20 cellular contexts compared by ENCODE assay signal in the genomic region with DNA sequence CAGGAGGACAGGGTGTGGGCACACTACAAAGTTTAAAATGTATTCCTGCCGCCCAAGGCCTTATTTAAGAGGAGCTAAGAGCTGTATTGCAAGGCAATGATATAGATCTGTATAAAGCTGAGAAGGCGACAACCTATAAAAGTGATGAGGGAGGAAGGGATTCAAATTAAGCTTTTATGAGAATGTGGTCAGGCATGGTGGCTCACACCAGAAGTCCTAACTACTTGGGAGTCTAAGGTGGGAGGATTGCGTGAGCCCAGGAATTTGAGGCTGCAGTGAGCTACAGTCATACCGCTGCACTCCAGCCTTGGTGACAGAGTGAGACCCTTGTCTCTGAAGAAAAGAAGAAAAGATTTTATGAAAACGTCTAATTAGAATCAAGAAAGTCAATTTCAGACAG. TPM values are rescaled to one million over a fixed set of nuclear protein-coding genes. Genes with fewer than 3 reads are reported as not detected.
DNase-seq lines count a peak whose midpoint lies in the region; ATAC-seq, FAIRE-seq and TF ChIP-seq lines count a peak whose summit lies in the region.
"Had no signal": no experiment of that assay in that cellular context is flagged by ENCODE, and none has a peak within 500 bp of the region (broad histone marks: within the 10 kb centered on the region; RNA-seq: fewer than 3 reads in every experiment).

No MANE protein-coding gene starts in this region.

- WGBS in mesenchymal stem cell, result 91% methylated on average over 5 of the region's 5 CpGs
- 80 to 85% methylated on average over 5 of the region's 5 CpGs for WGBS in pancreas, 2 donors

- H3K36me3 Mint-ChIP-seq in astrocyte (ENCODE audit: low read depth, unreplicated experiment), result peaks cover 3% of the 10 kb centered on the region
- H3K36me3 Mint-ChIP-seq in activated T-cell treated with anti-CD3 and anti-CD28 coated beads, Interleukin-2, amount 50 U/mL, for 72 hours (ENCODE audit: insufficient read depth in 2 of 2), result no peaks in the 10 kb centered on the region

- no peak overlapping the region for H4K91ac ChIP-seq in mesenchymal stem cell (ENCODE audit: low read length)

- H3K4me1 ChIP-seq in DND-41 (ENCODE audit: insufficient read depth, low read length), result peaks cover 30% of the 10 kb centered on the region
- H3K4me1 ChIP-seq in Loucy (ENCODE audit: insufficient read depth, low read length, poor library complexity, severe bottlenecking), result peaks cover 75% of the 10 kb centered on the region
- H3K4me1 ChIP-seq in astrocyte (ENCODE audit: insufficient read depth, low read length), result peaks cover 7% of the 10 kb centered on the region
- no peaks in the 10 kb centered on the region for H3K4me1 ChIP-seq in mesenchymal stem cell (ENCODE audit: control insufficient read depth, insufficient read depth, low read depth, low read length)
- no peaks in the 10 kb centered on the region for H3K4me1 ChIP-seq in pancreas

- peaks cover 11% of the 10 kb centered on the region for H3K27me3 Mint-ChIP-seq in astrocyte (ENCODE audit: low read depth, unreplicated experiment)
- no peaks in the 10 kb centered on the region for H3K27me3 Mint-ChIP-seq in activated T-cell treated with anti-CD3 and anti-CD28 coated beads, Interleukin-2, amount 50 U/mL, for 72 hours (ENCODE audit: low read depth)
- H3K27me3 Mint-ChIP-seq: activated CD4-positive, alpha-beta T cell treated with anti-CD3 and anti-CD28 coated beads, Interleukin-2, amount 10 ng/mL, durations not matched to agents 7 days and 5 days; activated naive CD4-positive, alpha-beta T cell treated with anti-CD3 and anti-CD28 coated beads, Interleukin-2, amount 50 U/mL, for 24 hours; stimulated activated naive CD8-positive, alpha-beta T cell treated with anti-CD3 and anti-CD28 coated beads, Interleukin-15, amount 100 ng/mL, for 72 hours had no signal

- intact Hi-C loops in pancreas (cut with DNase I), result no loop called here

- H3K4me2 ChIP-seq in DND-41 (ENCODE audit: insufficient read depth, low read length) (no peak overlapping the region), Loucy (ENCODE audit: low read depth, low read length, poor library complexity, severe bottlenecking) (peak overlapping the region; percentile 41), astrocyte (ENCODE audit: low read length) (peak overlapping the region; percentile 35), mesenchymal stem cell (ENCODE audit: low read length, poor library complexity, severe bottlenecking) (no peak overlapping the region)

- no peak overlapping the region for H2BK15ac ChIP-seq in mesenchymal stem cell (ENCODE audit: low read depth, poor library complexity, severe bottlenecking)

- H3K27me3 ChIP-seq in DND-41 (ENCODE audit: insufficient read depth, low read length, poor library complexity), result no peaks in the 10 kb centered on the region
- H3K27me3 ChIP-seq in Loucy (ENCODE audit: insufficient read depth, low read length, poor library complexity, severe bottlenecking), result no peaks in the 10 kb centered on the region
- H3K27me3 ChIP-seq in astrocyte (ENCODE audit: insufficient read depth, low read length), result peaks cover 14% of the 10 kb centered on the region
- H3K27me3 ChIP-seq in mesenchymal stem cell (ENCODE audit: control insufficient read depth in 1 of 2, insufficient read depth in 1 of 2, low read length in 2 of 2), result peaks cover 16% of the 10 kb centered on the region in 2 experiments
- H3K27me3 ChIP-seq in pancreas, result no peaks in the 10 kb centered on the region

- H3K79me2 ChIP-seq in DND-41 (ENCODE audit: insufficient read depth, low read length) (peaks cover 41% of the 10 kb centered on the region), Loucy (ENCODE audit: insufficient read depth, low read length) (0 out of 2 replicates have a peak, but pooled peaks cover 6% of the 10 kb centered on the region), astrocyte (ENCODE audit: insufficient read depth, low read length) (no peaks in the 10 kb centered on the region)

- H3K18ac ChIP-seq in mesenchymal stem cell (ENCODE audit: low read depth in 1 of 2, low read length in 2 of 2), result no peak overlapping the region

- H3K9me3 Mint-ChIP-seq in astrocyte (ENCODE audit: unreplicated experiment), result no peaks in the 10 kb centered on the region
- H3K9me3 Mint-ChIP-seq in activated T-cell treated with anti-CD3 and anti-CD28 coated beads, Interleukin-2, amount 50 U/mL, for 72 hours, result no peaks in the 10 kb centered on the region
- H3K9me3 Mint-ChIP-seq: activated CD4-positive, alpha-beta T cell treated with anti-CD3 and anti-CD28 coated beads, Interleukin-2, amount 10 ng/mL, durations not matched to agents 7 days and 5 days; activated naive CD4-positive, alpha-beta T cell treated with anti-CD3 and anti-CD28 coated beads, Interleukin-2, amount 50 U/mL, for 24 hours; stimulated activated naive CD8-positive, alpha-beta T cell treated with anti-CD3 and anti-CD28 coated beads, Interleukin-15, amount 100 ng/mL, for 72 hours had no signal

- FAIRE-seq in astrocyte (lab: Jason Lieb, UNC) (no peak), pancreas (lab: Jason Lieb, UNC) (no peak)
- FAIRE-seq: GM12878, TTC549 had no signal

- no peaks in the 10 kb centered on the region for H3K9me3 ChIP-seq in DND-41 (ENCODE audit: insufficient read depth, low read length, severe bottlenecking)
- no peaks in the 10 kb centered on the region for H3K9me3 ChIP-seq in Loucy (ENCODE audit: insufficient read depth, low read depth, low read length)
- no peaks in the 10 kb centered on the region for H3K9me3 ChIP-seq in astrocyte (ENCODE audit: insufficient read depth, low read depth, low read length)
- H3K9me3 ChIP-seq in mesenchymal stem cell (ENCODE audit: control insufficient read depth, low read length), result no peaks in the 10 kb centered on the region
- H3K9me3 ChIP-seq in pancreas, result no peaks in the 10 kb centered on the region

- H3K36me3 ChIP-seq in DND-41 (ENCODE audit: insufficient read depth, low read length) (peaks cover 31% of the 10 kb centered on the region), Loucy (ENCODE audit: insufficient read depth, low read length) (peaks cover 3% of the 10 kb centered on the region; the same call in 1 of the 2 replicates), astrocyte (ENCODE audit: insufficient read depth, low read length) (no peaks in the 10 kb centered on the region), mesenchymal stem cell (ENCODE audit: control insufficient read depth in 1 of 2, insufficient read depth in 2 of 2, low read depth in 1 of 2, low read length in 2 of 2) (peaks cover 24 to 32% of the 10 kb centered on the region in 2 experiments), pancreas (peaks cover 0 to 8% (median 6%) of the 10 kb centered on the region in 3 donors)

- no peak overlapping the region for H2BK12ac ChIP-seq in mesenchymal stem cell (ENCODE audit: low read length in 2 of 2)

- no peak overlapping the region for H2BK5ac ChIP-seq in mesenchymal stem cell (ENCODE audit: low read depth, low read length, poor library complexity, severe bottlenecking)

- no peak overlapping the region for H3K4ac ChIP-seq in mesenchymal stem cell (ENCODE audit: low read depth in 1 of 2, low read length in 2 of 2)

- H3F3A ChIP-seq in Loucy (ENCODE audit: low read depth), result no peaks in the 10 kb centered on the region

- H4K20me1 ChIP-seq in DND-41 (ENCODE audit: insufficient read depth, low read length), result peaks cover 8% of the 10 kb centered on the region; the same call in 1 of the 2 replicates
- H4K20me1 ChIP-seq in Loucy (ENCODE audit: insufficient read depth, low read length, poor library complexity, severe bottlenecking), result no peaks in the 10 kb centered on the region
- peaks cover 13% of the 10 kb centered on the region for H4K20me1 ChIP-seq in astrocyte (ENCODE audit: insufficient read depth, low read length)

- DNase-seq in DND-41 (no peak), astrocyte (ENCODE audit: low read depth) (no peak), mesenchymal stem cell (no peak), EL (no peak), pancreas (no peak), C1 segment of cervical spinal cord (lab: John Stamatoyannopoulos, UW) (no peak)
- DNase-seq in activated T-cell treated with anti-CD3 and anti-CD28 coated beads, Interleukin-2, amount 50 U/mL, for 72 hours, result no peak
- DNase-seq: activated CD4-positive, alpha-beta T cell treated with anti-CD3 and anti-CD28 coated beads, Interleukin-2, amount 10 ng/mL, durations not matched to agents 7 days and 5 days; dermis blood vessel endothelial cell; GDM1; KG1; NCI-H526 treated with DMSO at 0.1 percent for 48 hours; stimulated activated naive CD8-positive, alpha-beta T cell treated with anti-CD3 and anti-CD28 coated beads, Interleukin-15, amount 100 ng/mL, for 72 hours had no signal

- no peak overlapping the region for H3K27ac Mint-ChIP-seq in astrocyte (ENCODE audit: unreplicated experiment)
- H3K27ac Mint-ChIP-seq in activated T-cell treated with anti-CD3 and anti-CD28 coated beads, Interleukin-2, amount 50 U/mL, for 72 hours, result no peak overlapping the region
- H3K27ac Mint-ChIP-seq: activated naive CD4-positive, alpha-beta T cell treated with anti-CD3 and anti-CD28 coated beads, Interleukin-2, amount 50 U/mL, for 24 hours; stimulated activated naive CD8-positive, alpha-beta T cell treated with anti-CD3 and anti-CD28 coated beads, Interleukin-15, amount 100 ng/mL, for 72 hours had no signal

- no peak overlapping the region for H2BK120ac ChIP-seq in mesenchymal stem cell (ENCODE audit: low read depth, low read length)

- peaks cover 1% of the 10 kb centered on the region for H3K79me1 ChIP-seq in mesenchymal stem cell (replicated peaks; ENCODE audit: low read length, poor library complexity, severe bottlenecking)

- H3K4me1 Mint-ChIP-seq in astrocyte (ENCODE audit: low read depth, unreplicated experiment), result peaks cover 21% of the 10 kb centered on the region
- peaks cover 14% of the 10 kb centered on the region for H3K4me1 Mint-ChIP-seq in activated T-cell treated with anti-CD3 and anti-CD28 coated beads, Interleukin-2, amount 50 U/mL, for 72 hours (ENCODE audit: low read depth)

- H2AK5ac ChIP-seq in mesenchymal stem cell (ENCODE audit: low read length, severe bottlenecking), result no peak overlapping the region

- TF ChIP-seq CTCF in DND-41 (IDR thresholded peaks at IDR 0.05; ENCODE audit: borderline replicate concordance, extremely low read depth, low read length, poor library complexity, severe bottlenecking), result no peak
- no peak for TF ChIP-seq CTCF in Loucy (conservative IDR thresholded peaks at IDR 0.05; ENCODE audit: low read length)
- no peak for TF ChIP-seq CTCF in astrocyte (IDR thresholded peaks at IDR 0.05; ENCODE audit: insufficient read depth, low read depth, low read length)
- TF ChIP-seq CTCF in pancreas (IDR thresholded peaks at IDR 0.05), result no peak

- H3K14ac ChIP-seq in mesenchymal stem cell (ENCODE audit: low read length in 2 of 2), result no peak overlapping the region

- ATAC-seq in DND-41 (ENCODE audit: insufficient read depth, low read depth) (no peak), pancreas (no peak)
- no peak for ATAC-seq in activated T-cell treated with anti-CD3 and anti-CD28 coated beads, Interleukin-2, amount 50 U/mL, for 72 hours (replicated peaks in 1 of 2)
- ATAC-seq: GM12878; left lobe of liver; stimulated activated naive CD8-positive, alpha-beta T cell treated with anti-CD3 and anti-CD28 coated beads, Interleukin-15, amount 100 ng/mL, for 72 hours had no signal

- no peak overlapping the region for H3K23ac ChIP-seq in mesenchymal stem cell (ENCODE audit: low read length in 2 of 2)

- H3K9me2 ChIP-seq in Loucy (replicated peaks; ENCODE audit: low read depth, low read length), result no peaks in the 10 kb centered on the region

- H3K4me3 ChIP-seq in DND-41 (ENCODE audit: low read depth in 1 of 2, low read length in 2 of 2) (no peak overlapping the region), Loucy (ENCODE audit: low read length, poor library complexity, severe bottlenecking) (peak overlapping the region; percentile 0), astrocyte (ENCODE audit: insufficient read depth, low read depth, low read length) (no peak overlapping the region), mesenchymal stem cell (ENCODE audit: insufficient read depth in 1 of 2, low read depth in 1 of 2, low read length in 2 of 2) (no peak overlapping the region), pancreas (no peak overlapping the region)
- H3K4me3 ChIP-seq: GM12878 had no signal

- H3K9ac ChIP-seq in DND-41 (ENCODE audit: low read depth, low read length), result no peak overlapping the region
- no peak overlapping the region for H3K9ac ChIP-seq in Loucy (ENCODE audit: low read depth, low read length, poor library complexity, severe bottlenecking)
- H3K9ac ChIP-seq in astrocyte (ENCODE audit: low read length), result no peak overlapping the region
- peak overlapping the region; percentile 37 for H3K9ac ChIP-seq in mesenchymal stem cell (ENCODE audit: low read length)

- H4K8ac ChIP-seq in mesenchymal stem cell (ENCODE audit: low read length), result no peak overlapping the region

- no peak overlapping the region for H3K4me3 Mint-ChIP-seq in astrocyte (ENCODE audit: unreplicated experiment)
- H3K4me3 Mint-ChIP-seq in activated T-cell treated with anti-CD3 and anti-CD28 coated beads, Interleukin-2, amount 50 U/mL, for 72 hours, result no peak overlapping the region
- H3K4me3 Mint-ChIP-seq: activated CD4-positive, alpha-beta T cell treated with anti-CD3 and anti-CD28 coated beads, Interleukin-2, amount 10 ng/mL, durations not matched to agents 7 days and 5 days; activated naive CD4-positive, alpha-beta T cell treated with anti-CD3 and anti-CD28 coated beads, Interleukin-2, amount 50 U/mL, for 24 hours; stimulated activated naive CD8-positive, alpha-beta T cell treated with anti-CD3 and anti-CD28 coated beads, Interleukin-15, amount 100 ng/mL, for 72 hours had no signal

- H2AFZ ChIP-seq in DND-41 (ENCODE audit: low read depth, low read length) (no peak overlapping the region), Loucy (ENCODE audit: low read length) (no peak overlapping the region), astrocyte (ENCODE audit: low read depth, low read length) (no peak overlapping the region), mesenchymal stem cell (ENCODE audit: low read depth, low read length) (no peak overlapping the region)

- peak overlapping the region; percentile 32; the same call in 1 of the 2 replicates for H3K27ac ChIP-seq in DND-41 (ENCODE audit: low read length)
- H3K27ac ChIP-seq in astrocyte (ENCODE audit: low read depth, low read length), result no peak overlapping the region
- H3K27ac ChIP-seq in mesenchymal stem cell (ENCODE audit: low read length, poor library complexity, severe bottlenecking), result no peak overlapping the region
- H3K27ac ChIP-seq in pancreas, result no peak overlapping the region

RNA-seq across cellular contexts. Expression of a gene that starts 9.7 kb away (rescaled TPM):
- total RNA-seq in astrocyte (0.20 and 0.22 TPM in 2 replicates), pancreas (under 1 TPM in 2 of 6 donors, not detected in 4; 0.12 to 0.13 TPM)
- polyA plus RNA-seq in mesenchymal stem cell (2013, experiment 1 of 2), result not detected
- not detected for polyA plus RNA-seq in mesenchymal stem cell (2013, experiment 2 of 2)
- polyA plus RNA-seq in pancreas, result under 1 TPM; 0.15 to 0.38 TPM
- 10 to 100 TPM; 13.0 to 13.6 TPM for total RNA-seq in activated T-cell treated with anti-CD3 and anti-CD28 coated beads, Interleukin-2, amount 50 U/mL, for 72 hours
- total RNA-seq: dermis blood vessel endothelial cell, osteocyte, sciatic nerve had no signal

RNA-seq across cellular contexts. Expression of a gene that starts 13.1 kb away (rescaled TPM):
- total RNA-seq in astrocyte, result 15.2 and 15.8 TPM in 2 replicates
- polyA plus RNA-seq in mesenchymal stem cell (2013, experiment 1 of 2), result 12.4 TPM
- 12.3 TPM for polyA plus RNA-seq in mesenchymal stem cell (2013, experiment 2 of 2)
- total RNA-seq in pancreas, result 10 to 100 TPM; 15.9 to 22.2 (median 16.4) TPM
- polyA plus RNA-seq in pancreas, result 10 to 100 TPM; 32.7 to 38.5 TPM
- 10 to 100 TPM; 21.6 to 24.0 TPM for total RNA-seq in activated T-cell treated with anti-CD3 and anti-CD28 coated beads, Interleukin-2, amount 50 U/mL, for 72 hours

RNA-seq across cellular contexts. Expression of a gene that starts 13.3 kb away (rescaled TPM):
- total RNA-seq in astrocyte (30.5 and 31.6 TPM in 2 replicates), pancreas (10 to 100 TPM; 10.3 to 21.8 (median 14.6) TPM)
- polyA plus RNA-seq in mesenchymal stem cell (2013, experiment 1 of 2), result 42.7 TPM
- polyA plus RNA-seq in mesenchymal stem cell (2013, experiment 2 of 2), result 42.4 TPM
- 10 to 100 TPM; 26.3 to 50.0 TPM for polyA plus RNA-seq in pancreas
- total RNA-seq in activated T-cell treated with anti-CD3 and anti-CD28 coated beads, Interleukin-2, amount 50 U/mL, for 72 hours, result 10 to 100 TPM; 70.4 to 89.0 TPM

RNA-seq across cellular contexts. Expression of a gene that starts 42.0 kb away (rescaled TPM):
- 46.6 and 47.8 TPM in 2 replicates for total RNA-seq in astrocyte
- 35.7 TPM for polyA plus RNA-seq in mesenchymal stem cell (2013, experiment 1 of 2)
- 35.5 TPM for polyA plus RNA-seq in mesenchymal stem cell (2013, experiment 2 of 2)
- total RNA-seq in pancreas, result 10 to 100 TPM; 21.6 to 30.1 (median 26.5) TPM
- polyA plus RNA-seq in pancreas, result 10 to 100 TPM; 18.1 to 30.3 TPM
- total RNA-seq in activated T-cell treated with anti-CD3 and anti-CD28 coated beads, Interleukin-2, amount 50 U/mL, for 72 hours, result 10 to 100 TPM; 42.6 to 48.7 TPM

RNA-seq across cellular contexts. Expression of a gene that starts 42.7 kb away (rescaled TPM):
- total RNA-seq in astrocyte, result 17.0 and 18.5 TPM in 2 replicates
- polyA plus RNA-seq in mesenchymal stem cell (2013, experiment 1 of 2), result 6.7 TPM
- polyA plus RNA-seq in mesenchymal stem cell (2013, experiment 2 of 2), result 6.5 TPM
- total RNA-seq in pancreas, result 1 to 10 TPM; 5.0 to 9.5 (median 6.9) TPM
- polyA plus RNA-seq in pancreas, result 1 to 10 TPM; 4.5 to 5.2 TPM
- total RNA-seq in activated T-cell treated with anti-CD3 and anti-CD28 coated beads, Interleukin-2, amount 50 U/mL, for 72 hours, result 10 to 100 TPM; 65.8 to 75.6 TPM

Comparison
In these comparisons a context has a peak if more than half of its experiments do, and no peak if none do; other contexts are left out.
1. H3K4me2 ChIP-seq: peak in Loucy (single experiment) and astrocyte (single experiment); none in DND-41 (single experiment) and mesenchymal stem cell (single experiment).
2. RNA of a gene that starts 9.7 kb away (total RNA-seq): 13.0 to 13.6 TPM in activated T-cell treated with anti-CD3 and anti-CD28 coated beads, Interleukin-2, amount 50 U/mL, for 72 hours; 0.20 to 0.22 TPM in astrocyte and 0.12 to 0.13 TPM in pancreas; every median in the first group is over 10 times any median in the second.